8 cellular contexts compared by ENCODE assay signal in genomic region chr1:62841587-62842169, GRCh38. TPM values are rescaled to one million over a fixed set of nuclear protein-coding genes. Genes with fewer than 3 reads are reported as not detected.
DNase-seq lines count a peak whose midpoint lies in the region; ATAC-seq, FAIRE-seq and TF ChIP-seq lines count a peak whose summit lies in the region.

No MANE protein-coding gene starts in this region.

- H3K23ac ChIP-seq in IMR-90 (ENCODE audit: low read depth, low read length): no peak overlapping the region

- no peak overlapping the region for H3K9ac ChIP-seq in IMR-90 (ENCODE audit: low read depth, low read length)
- no peak overlapping the region for H3K9ac ChIP-seq in HepG2 (ENCODE audit: insufficient read depth, low read depth, low read length)

- in situ Hi-C loops in IMR-90 (cut with MboI; ENCODE audit: low sequenced_read_pairs) (loop anchor here (25.0 kb wide), 2 partner anchors 596 to 696 kb away; no protein-coding TSS in a partner anchor), HepG2 (cut with HindIII; ENCODE audit: extremely low pct_ligation_motif_present, low pct_unique_long_range_greater_than_20kb) (loop anchor here (10.0 to 25.0 kb wide), 2 partner anchors 63 to 296 kb away; no protein-coding TSS in a partner anchor)

- H4K8ac ChIP-seq in IMR-90 (ENCODE audit: low read depth in 2 of 2, low read length in 2 of 2): no peak overlapping the region

- H2AK5ac ChIP-seq in IMR-90 (ENCODE audit: low read depth, low read length): no peak overlapping the region

- H2BK15ac ChIP-seq in IMR-90 (ENCODE audit: low read depth, low read length): no peak overlapping the region

- peak; percentile 71 for TF ChIP-seq CTCF in IMR-90 (conservative IDR thresholded peaks at IDR 0.05; ENCODE audit: low read depth, low read length)
- TF ChIP-seq CTCF in HepG2 (CRISPR knock-in tag; IDR thresholded peaks at IDR 0.05): peak; percentile 74
- TF ChIP-seq CTCF in uterus (IDR thresholded peaks at IDR 0.05): peak; percentile 47 to 56 (median 52)

- H2BK5ac ChIP-seq in IMR-90 (ENCODE audit: low read depth, low read length, poor library complexity, severe bottlenecking): no peak overlapping the region

- H3K14ac ChIP-seq in IMR-90 (replicated peaks; ENCODE audit: low read depth, low read length): no peak overlapping the region

- H2BK20ac ChIP-seq in IMR-90 (ENCODE audit: low read depth, low read length): no peak overlapping the region

- H3K36me3 ChIP-seq in IMR-90 (ENCODE audit: control insufficient read depth, insufficient read depth, low read length) (no peaks in the 10 kb centered on the region), HepG2 (replicated peaks in 1 of 2; ENCODE audit: control insufficient read depth in 1 of 2, insufficient read depth in 2 of 2, low read length in 2 of 2) (no peaks in the 10 kb centered on the region), uterus (no peaks in the 10 kb centered on the region)

- BruUV-seq in IMR-90 (replicated peaks; lab: Mats Ljungman, UMichigan): no TSS peak
- no TSS peak for BruUV-seq in HepG2 (replicated peaks; lab: Mats Ljungman, UMichigan)

- H3K4ac ChIP-seq in IMR-90 (ENCODE audit: low read depth, low read length): no peak overlapping the region

- WGBS in IMR-90 (ENCODE audit: extremely low coverage in 2 of 2, insufficient read length in 1 of 2), 2 experiments: 11% methylated on average over 3 of the region's 3 CpGs; no CpG with 5 or more reads in 1 of the 2 experiments
- 16% methylated on average over 3 of the region's 3 CpGs for WGBS in HepG2 (ENCODE audit: low lambda C conversion rate)

- no peak overlapping the region for H4K5ac ChIP-seq in IMR-90 (ENCODE audit: low read depth, low read length)

- TF ChIP-seq EP300 in HepG2 (IDR thresholded peaks at IDR 0.05; ENCODE audit: low read depth in 2 of 2, low read length in 2 of 2) (no peak), HepG2 (CRISPR knock-in tag; IDR thresholded peaks at IDR 0.05; ENCODE audit: borderline replicate concordance) (no peak)

- no peak overlapping the region for H3K18ac ChIP-seq in IMR-90 (ENCODE audit: low read depth, low read length)

- TF ChIP-seq RAD21 in IMR-90 (IDR thresholded peaks at IDR 0.05; ENCODE audit: low read length): peak; percentile 77
- TF ChIP-seq RAD21 in HepG2 (CRISPR knock-in tag; IDR thresholded peaks at IDR 0.05): peak; percentile 44; the same call in 1 of the 2 replicates

- H3K27ac ChIP-seq in IMR-90 (ENCODE audit: insufficient read depth, low read length) (no peak overlapping the region), HepG2 (ENCODE audit: extremely low read length, insufficient read depth, low read length) (no peak overlapping the region), uterus (no peak overlapping the region)

- no peak overlapping the region for H3K4me3 ChIP-seq in IMR-90 (ENCODE audit: insufficient read depth, low read depth, low read length)
- no peak overlapping the region for H3K4me3 ChIP-seq in HepG2 (replicated peaks in 1 of 3; ENCODE audit: insufficient read depth in 1 of 3, low read depth in 2 of 3, low read length in 3 of 3)
- H3K4me3 ChIP-seq in uterus: no peak overlapping the region

- no peak overlapping the region for H2AK9ac ChIP-seq in IMR-90 (replicated peaks; ENCODE audit: low read depth, low read length, poor library complexity)

- DNase-seq in COR-L47 (lab: John Stamatoyannopoulos, UW): peak; percentile 54
- DNase-seq in IMR-90: peak; percentile 75
- DNase-seq in NOMO-1 treated with DMSO at 0.1 percent for 48 hours (lab: John Stamatoyannopoulos, UW; ENCODE audit: unreplicated experiment): peak; percentile 44
- peak; percentile 28 for DNase-seq in central memory CD4-positive, alpha-beta T cell
- peak; percentile 54 for DNase-seq in HepG2 (ENCODE audit: low spot score)
- DNase-seq in uterus: no peak

- POLR2A ChIA-PET in IMR-90 (lab: Charles Lee; ENCODE audit: unreplicated experiment) (no interaction called here), HepG2 (lab: Yijun Ruan, JAX) (no interaction called here)

- CTCF ChIA-PET in IMR-90 (lab: Yijun Ruan, JAX): interaction anchor here (0.6 to 1.7 kb wide), 10 partner anchors 10 to 485 kb away, joined by 3 to 12 read pairs (median 3); no protein-coding TSS in a partner anchor
- CTCF ChIA-PET in HepG2 (lab: Yijun Ruan, JAX; ENCODE audit: low intra/inter-chr PET ratio, low total read pairs): interaction anchor here (2.2 to 2.9 kb wide), 2 partner anchors 65 to 307 kb away, joined by 8 to 24 read pairs; no protein-coding TSS in a partner anchor

- no peak overlapping the region for H2BK120ac ChIP-seq in IMR-90 (ENCODE audit: low read depth, low read length)

- no peaks in the 10 kb centered on the region for H3K79me2 ChIP-seq in HepG2 (ENCODE audit: insufficient read depth, low read length)

- no peak for TF ChIP-seq POLR2A in IMR-90 (IDR thresholded peaks at IDR 0.05; ENCODE audit: low read depth, low read length)
- TF ChIP-seq POLR2A in HepG2 (IDR thresholded peaks at IDR 0.05; ENCODE audit: insufficient read depth in 1 of 2, low read depth in 2 of 2, low read length in 2 of 2): no peak
- TF ChIP-seq POLR2A in uterus (IDR thresholded peaks at IDR 0.05): no peak

- ATAC-seq in GM18868 (IDR thresholded peaks at IDR 0.05; ENCODE audit: unreplicated experiment) (peak; percentile 79), IMR-90 (ENCODE audit: low read depth) (peak; percentile 83), HepG2 (peak; percentile 57; the same call in 1 of the 3 replicates), HG03469 (IDR thresholded peaks at IDR 0.05; ENCODE audit: unreplicated experiment) (no peak)

- H3K4me2 ChIP-seq in IMR-90 (ENCODE audit: low read depth, low read length) (no peak overlapping the region), HepG2 (ENCODE audit: low read depth, low read length) (no peak overlapping the region)

- H3K27me3 ChIP-seq in IMR-90 (ENCODE audit: control insufficient read depth, insufficient read depth, low read length) (no peaks in the 10 kb centered on the region), HepG2 (ENCODE audit: control insufficient read depth in 1 of 2, insufficient read depth in 2 of 2, low read length in 2 of 2) (no peaks in the 10 kb centered on the region; a peak in 1 of 5 replicates), uterus (no peaks in the 10 kb centered on the region)

- no peak overlapping the region for H4K91ac ChIP-seq in IMR-90 (ENCODE audit: insufficient read depth, low read depth, low read length)

- FAIRE-seq in HepG2 (lab: Jason Lieb, UNC): no peak

- H2AFZ ChIP-seq in IMR-90 (replicated peaks; ENCODE audit: low read length, poor library complexity) (no peak overlapping the region), HepG2 (ENCODE audit: low read length) (no peak overlapping the region)

- H4K20me1 ChIP-seq in IMR-90 (ENCODE audit: insufficient read depth, low read length) (no peaks in the 10 kb centered on the region), HepG2 (ENCODE audit: insufficient read depth, low read length) (no peaks in the 10 kb centered on the region)

- no peak overlapping the region for H3K56ac ChIP-seq in IMR-90 (ENCODE audit: extremely low read depth, insufficient read depth, low read length)

- H3K4me1 ChIP-seq in IMR-90 (ENCODE audit: control insufficient read depth, insufficient read depth, low read length): no peaks in the 10 kb centered on the region
- H3K4me1 ChIP-seq in HepG2 (ENCODE audit: insufficient read depth, low read length): no peaks in the 10 kb centered on the region
- H3K4me1 ChIP-seq in uterus: no peaks in the 10 kb centered on the region

- intact Hi-C loops in IMR-90 (cut with micrococcal nuclease): loop anchor here (1.0 to 10.0 kb wide), 5 partner anchors 65 to 696 kb away; no protein-coding TSS in a partner anchor
- intact Hi-C loops in HepG2 (cut with micrococcal nuclease; ENCODE audit: unreplicated experiment): loop anchor here (1.0 to 5.0 kb wide), 4 partner anchors 64 to 601 kb away; no protein-coding TSS in a partner anchor
- intact Hi-C loops in uterus (cut with DNase I; ENCODE audit: low total_unique reads): no loop called here

- no peaks in the 10 kb centered on the region for H3K79me1 ChIP-seq in IMR-90 (ENCODE audit: low read depth in 1 of 2, low read length in 2 of 2)

- H3K9me3 ChIP-seq in IMR-90 (ENCODE audit: control insufficient read depth, insufficient read depth, low read length) (no peaks in the 10 kb centered on the region), HepG2 (ENCODE audit: low read length) (no peaks in the 10 kb centered on the region), uterus (no peaks in the 10 kb centered on the region)

- dilution Hi-C loops in IMR-90 (cut with HindIII; ENCODE audit: low sequenced_read_pairs, unreplicated experiment): no loop called here

- H3K9me1 ChIP-seq in IMR-90 (ENCODE audit: insufficient read depth, low read length): no peaks in the 10 kb centered on the region

TF ChIP-seq in IMR-90, 13 proteins besides CTCF, POLR2A, EP300 and RAD21 (continues in another document):
- no peak for TF ChIP-seq FOS (IDR thresholded peaks at IDR 0.05; ENCODE audit: low read depth, low read length)

RNA-seq across cellular contexts. Expression of gene ATG4C, which starts 57.7 kb away (rescaled TPM):
- 7.2 and 9.7 TPM in 2 replicates for total RNA-seq in IMR-90 (2012; rRNA removed)
- 3.8 and 4.7 TPM in 2 replicates for polyA plus RNA-seq in IMR-90 (2012; rRNA removed)
- 0.14 and 1.1 TPM in 2 replicates for polyA plus RNA-seq in IMR-90 (2012; cell fraction: cytosol; rRNA removed)
- polyA plus RNA-seq in IMR-90 (2012; cell fraction: nucleus; rRNA removed; ENCODE audit: low replicate concordance): 0.04 and 1.7 TPM in 2 replicates
- 11.2 and 15.9 TPM in 2 replicates for total RNA-seq in HepG2 (2016; rRNA removed; fragmentation: Illumina TruSeq; extraction: Trizol)
- 8.7 and 11.5 TPM in 2 replicates for total RNA-seq in HepG2 (2016; cell fraction: cytosol; rRNA removed; fragmentation: Illumina TruSeq; extraction: Trizol; ENCODE audit: low read depth)
- total RNA-seq in HepG2 (2016; cell fraction: insoluble cytoplasmic fraction; rRNA removed; fragmentation: Illumina TruSeq; extraction: Trizol): 12.2 and 17.3 TPM in 2 replicates
- 9.0 and 10.6 TPM in 2 replicates for total RNA-seq in HepG2 (2016; cell fraction: membrane; rRNA removed; fragmentation: Illumina TruSeq; extraction: Trizol)
- 8.5 and 11.5 TPM in 2 replicates for total RNA-seq in HepG2 (2016; cell fraction: nucleus; rRNA removed; fragmentation: Illumina TruSeq; extraction: Trizol)
- 4.0 and 4.2 TPM in 2 replicates for polyA plus RNA-seq in HepG2 (2011; rRNA removed)
- polyA plus RNA-seq in HepG2 (2011; cell fraction: cytosol; rRNA removed): 0.99 and 2.0 TPM in 2 replicates
- polyA plus RNA-seq in HepG2 (2011; cell fraction: nucleus; rRNA removed): 0.76 and 1.6 TPM in 2 replicates
- polyA plus RNA-seq in HepG2 (2012): 5.9 and 6.3 TPM in 2 replicates
- 0.72 and 0.87 TPM in 2 replicates for polyA plus RNA-seq in HepG2 (2016; cell fraction: cytosol; fragmentation: Illumina TruSeq; extraction: Trizol; ENCODE audit: low read depth)
- polyA plus RNA-seq in HepG2 (2016; cell fraction: insoluble cytoplasmic fraction; fragmentation: Illumina TruSeq; extraction: Trizol; ENCODE audit: low read depth): 14.7 and 16.0 TPM in 2 replicates
- polyA plus RNA-seq in HepG2 (2016; cell fraction: membrane; fragmentation: Illumina TruSeq; extraction: Trizol; ENCODE audit: low read depth): 1.7 and 2.2 TPM in 2 replicates
- polyA plus RNA-seq in HepG2 (2016; cell fraction: nucleus; fragmentation: Illumina TruSeq; extraction: Trizol; ENCODE audit: insufficient read depth, low read depth): 6.4 and 7.1 TPM in 2 replicates
- polyA minus RNA-seq in HepG2 (2011; rRNA and poly(A)+ RNA removed; ENCODE audit: low replicate concordance): 0.42 and 2.6 TPM in 2 replicates
- polyA minus RNA-seq in HepG2 (2011; cell fraction: cytosol; rRNA and poly(A)+ RNA removed): 2.0 and 5.3 TPM in 2 replicates
- polyA minus RNA-seq in HepG2 (2011; cell fraction: nucleus; rRNA and poly(A)+ RNA removed): 10.4 and 11.4 TPM in 2 replicates
- total RNA-seq in uterus: 10 to 100 TPM; 11.5 to 81.5 (median 50.4) TPM

Comparison
In these comparisons a context has a peak if more than half of its experiments do, and no peak if none do; other contexts are left out.
1. DNase-seq: peak in COR-L47 (single experiment), IMR-90 (single experiment), NOMO-1 treated with DMSO at 0.1 percent for 48 hours (single experiment), central memory CD4-positive, alpha-beta T cell (single experiment) and HepG2 (single experiment); none in uterus (0 of 2).
2. Peak in every context shown above with its lines, with median percentiles within 50 percentile points of each other: CTCF ChIP-seq.